In genomic region chr6:36351152-36351571, GRCh38 we compare ENCODE assay signal across 16 cellular contexts. TPM values are rescaled to one million over a fixed set of nuclear protein-coding genes. Genes with fewer than 3 reads are reported as not detected.
DNase-seq lines count a peak whose midpoint lies in the region; ATAC-seq, FAIRE-seq and TF ChIP-seq lines count a peak whose summit lies in the region.
"Had no signal": no experiment of that assay in that cellular context is flagged by ENCODE, and none has a peak within 500 bp of the region (broad histone marks: within the 10 kb centered on the region; RNA-seq: fewer than 3 reads in every experiment).

No MANE protein-coding gene starts in this region.

- H3K4me3 ChIP-seq in astrocyte (ENCODE audit: insufficient read depth, low read depth, low read length) (no peak overlapping the region), stomach (no peak overlapping the region)

- peaks cover 5% of the 10 kb centered on the region for H3K9me3 Mint-ChIP-seq in astrocyte (ENCODE audit: unreplicated experiment)
- H3K9me3 Mint-ChIP-seq in activated T-cell treated with anti-CD3 and anti-CD28 coated beads, Interleukin-2, amount 50 U/mL, for 24 hours: peaks cover 4% of the 10 kb centered on the region
- peaks cover 17% of the 10 kb centered on the region for H3K9me3 Mint-ChIP-seq in nephron progenitor cell

- peak overlapping the region; percentile 83 for H3K9ac ChIP-seq in astrocyte (ENCODE audit: low read length)

- no peak for TF ChIP-seq EP300 in stomach (IDR thresholded peaks at IDR 0.05)

- TF ChIP-seq POLR2A in stomach (IDR thresholded peaks at IDR 0.05): no peak

- H3K27me3 ChIP-seq in astrocyte (ENCODE audit: insufficient read depth, low read length) (no peaks in the 10 kb centered on the region), stomach (no peaks in the 10 kb centered on the region)

- no peaks in the 10 kb centered on the region for H4K20me1 ChIP-seq in astrocyte (ENCODE audit: insufficient read depth, low read length)

- peaks cover 2% of the 10 kb centered on the region for H3K36me3 Mint-ChIP-seq in astrocyte (ENCODE audit: low read depth, unreplicated experiment)
- no peaks in the 10 kb centered on the region for H3K36me3 Mint-ChIP-seq in activated T-cell treated with anti-CD3 and anti-CD28 coated beads, Interleukin-2, amount 50 U/mL, for 24 hours (ENCODE audit: low read depth)
- H3K36me3 Mint-ChIP-seq in nephron progenitor cell (ENCODE audit: low read depth): no peaks in the 10 kb centered on the region

- peaks cover 25% of the 10 kb centered on the region for H3K4me1 Mint-ChIP-seq in astrocyte (ENCODE audit: low read depth, unreplicated experiment)
- peaks cover 9% of the 10 kb centered on the region for H3K4me1 Mint-ChIP-seq in activated T-cell treated with anti-CD3 and anti-CD28 coated beads, Interleukin-2, amount 50 U/mL, for 24 hours (ENCODE audit: low read depth)
- peaks cover 32% of the 10 kb centered on the region for H3K4me1 Mint-ChIP-seq in nephron progenitor cell

- WGBS in stomach, 5 donors: 39 to 59% (median 42%) methylated on average over 5 of the region's 5 CpGs

- H3K4me1 ChIP-seq in astrocyte (ENCODE audit: insufficient read depth, low read length) (peaks cover 23% of the 10 kb centered on the region), stomach (peaks cover 7 to 23% (median 14%) of the 10 kb centered on the region in 4 donors)

- H3K4me3 Mint-ChIP-seq in astrocyte (ENCODE audit: unreplicated experiment) (no peak overlapping the region), nephron progenitor cell (no peak overlapping the region)
- no peak overlapping the region for H3K4me3 Mint-ChIP-seq in activated T-cell treated with anti-CD3 and anti-CD28 coated beads, Interleukin-2, amount 50 U/mL, for 24 hours

- FAIRE-seq in astrocyte (lab: Jason Lieb, UNC): no peak
- FAIRE-seq: bronchial epithelial cell had no signal

- DNase-seq in HUDEP-2 (lab: John Stamatoyannopoulos, UW; ENCODE audit: unreplicated experiment in 76 of 76): peak in 59 of 76 experiments; percentile 15 to 85 (median 46)
- peak; percentile 88 for DNase-seq in astrocyte (ENCODE audit: low read depth)
- peak; percentile 30 for DNase-seq in hepatic stellate cell (ENCODE audit: low spot score)
- DNase-seq in stomach: no peak
- DNase-seq in activated T-cell treated with anti-CD3 and anti-CD28 coated beads, Interleukin-2, amount 50 U/mL, for 24 hours: no peak
- DNase-seq in NCI-H187 (lab: John Stamatoyannopoulos, UW): no peak
- no peak for DNase-seq in nephron progenitor cell
- DNase-seq: NCI-H1694 treated with DMSO at 0.1 percent for 48 hours, substantia nigra had no signal

- H3K27ac Mint-ChIP-seq in astrocyte (ENCODE audit: unreplicated experiment) (peak overlapping the region; percentile 98), nephron progenitor cell (no peak overlapping the region)
- H3K27ac Mint-ChIP-seq in activated T-cell treated with anti-CD3 and anti-CD28 coated beads, Interleukin-2, amount 50 U/mL, for 24 hours: no peak overlapping the region

- TF ChIP-seq CTCF in astrocyte (IDR thresholded peaks at IDR 0.05; ENCODE audit: insufficient read depth, low read depth, low read length): no peak
- TF ChIP-seq CTCF in stomach (IDR thresholded peaks at IDR 0.05): no peak
- no peak for TF ChIP-seq CTCF in nephron progenitor cell (IDR thresholded peaks at IDR 0.05)

- H3K27ac ChIP-seq in astrocyte (ENCODE audit: low read depth, low read length) (peak overlapping the region; percentile 96), stomach (peak overlapping the region in 4 of 5 donors; percentile 27 to 63 (median 42))

- no peaks in the 10 kb centered on the region for H3K79me2 ChIP-seq in astrocyte (ENCODE audit: insufficient read depth, low read length)

- peak overlapping the region; percentile 67 for H3K4me2 ChIP-seq in astrocyte (ENCODE audit: low read length)

- intact Hi-C loops in stomach (cut with DNase I; ENCODE audit: low total_unique reads): no loop called here

- no peaks in the 10 kb centered on the region for H3K36me3 ChIP-seq in astrocyte (ENCODE audit: insufficient read depth, low read length)
- no peaks in the 10 kb centered on the region for H3K36me3 ChIP-seq in stomach

- H3K27me3 Mint-ChIP-seq in astrocyte (ENCODE audit: low read depth, unreplicated experiment) (no peaks in the 10 kb centered on the region), nephron progenitor cell (ENCODE audit: low read depth, poor library complexity) (peaks cover 13% of the 10 kb centered on the region)
- peaks cover 2% of the 10 kb centered on the region for H3K27me3 Mint-ChIP-seq in activated T-cell treated with anti-CD3 and anti-CD28 coated beads, Interleukin-2, amount 50 U/mL, for 24 hours

- H2AFZ ChIP-seq in astrocyte (ENCODE audit: low read depth, low read length): no peak overlapping the region

- no peaks in the 10 kb centered on the region for H3K9me3 ChIP-seq in astrocyte (ENCODE audit: insufficient read depth, low read depth, low read length)
- H3K9me3 ChIP-seq in stomach: no peaks in the 10 kb centered on the region
- H3K9me3 ChIP-seq: Caco-2 had no signal

- ATAC-seq in GM19035 (IDR thresholded peaks at IDR 0.05; ENCODE audit: unreplicated experiment): no peak
- ATAC-seq: activated CD4-positive, CD25-positive, alpha-beta regulatory T cell treated with anti-CD3 and anti-CD28 coated beads, Interleukin-2, amount 50 U/mL, for 24 hours had no signal

RNA-seq across cellular contexts. Expression of gene BNIP5, which starts 14.5 kb away (rescaled TPM):
- total RNA-seq in astrocyte: not detected in 2 replicates
- total RNA-seq in stomach: 10 to 100 TPM in 1 of 5 donors, 1 to 10 TPM in 4; 3.5 to 14.8 (median 5.7) TPM
- 1 to 10 TPM; 2.4 to 3.8 (median 3.8) TPM for polyA plus RNA-seq in stomach
- total RNA-seq: bronchial epithelial cell, LHCN-M2, mononuclear cell, SK-MEL-5 had no signal

RNA-seq across cellular contexts. Expression of gene ETV7, which starts 36.3 kb away (rescaled TPM):
- total RNA-seq in astrocyte (1.9 and 2.4 TPM in 2 replicates), stomach (10 to 100 TPM in 1 of 5 donors, 1 to 10 TPM in 2, under 1 TPM in 1, not detected in 1; 0.37 to 20.4 (median 3.1) TPM)
- polyA plus RNA-seq in stomach: 1 to 10 TPM; 2.6 to 7.9 (median 7.1) TPM
- total RNA-seq: bronchial epithelial cell, SK-MEL-5 had no signal

Comparison
In these comparisons a context has a peak if more than half of its experiments do, and no peak if none do; other contexts are left out.
1. DNase-seq: peak in HUDEP-2 (59 of 76), astrocyte (single experiment) and hepatic stellate cell (single experiment); none in stomach (single experiment), activated T-cell treated with anti-CD3 and anti-CD28 coated beads, Interleukin-2, amount 50 U/mL, for 24 hours (single experiment), NCI-H187 (0 of 2) and nephron progenitor cell (single experiment).